Comparison of ENCODE assay signal across 19 cellular contexts in the genomic region with DNA sequence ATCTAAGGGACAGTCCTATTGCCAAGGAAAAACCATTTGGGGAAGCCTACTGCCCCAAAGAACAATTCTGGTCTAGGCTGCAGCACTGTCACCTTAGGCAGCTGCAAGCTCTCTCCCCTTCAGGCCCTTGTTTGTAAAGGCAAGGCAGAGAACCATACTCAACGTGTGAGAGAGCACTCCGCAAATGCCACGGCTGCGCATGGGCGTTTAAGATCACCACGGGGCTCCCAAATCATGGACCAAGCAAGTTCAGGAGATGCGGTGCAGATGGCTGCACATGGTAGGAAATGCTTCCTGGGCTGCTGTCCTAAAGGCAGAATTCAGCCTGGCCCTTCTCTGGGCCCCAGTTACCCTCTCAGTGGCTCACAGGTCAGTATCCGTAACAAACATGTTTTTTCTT. TPM values are rescaled to one million over a fixed set of nuclear protein-coding genes. Genes with fewer than 3 reads are reported as not detected.
DNase-seq lines count a peak whose midpoint lies in the region; ATAC-seq, FAIRE-seq and TF ChIP-seq lines count a peak whose summit lies in the region.
"Had no signal": no experiment of that assay in that cellular context is flagged by ENCODE, and none has a peak within 500 bp of the region (broad histone marks: within the 10 kb centered on the region; RNA-seq: fewer than 3 reads in every experiment).

No MANE protein-coding gene starts in this region.

- SMC1A ChIA-PET in GM12878 (lab: Charles Lee; ENCODE audit: uncharacterized antibody, unreplicated experiment), result no interaction called here

- H3K4me3 ChIP-seq in GM12878 (no peak overlapping the region), keratinocyte (ENCODE audit: control insufficient read depth in 2 of 3, extremely low read depth in 1 of 3, insufficient read depth in 2 of 3, low read depth in 1 of 3, low read length in 3 of 3) (no peak overlapping the region), prostate gland (no peak overlapping the region)
- H3K4me3 ChIP-seq: BLaER1 treated with 17β-estradiol and CSF1 and Interleukin-3, amounts not matched to agents 10 nM and 100 nM; GM23248; K562 had no signal

- no peak for TF ChIP-seq RAD21 in GM12878 (IDR thresholded peaks at IDR 0.05; ENCODE audit: insufficient read depth, low read depth, low read length)

- H2AFZ ChIP-seq in GM12878 (ENCODE audit: control insufficient read depth, low read depth, low read length) (no peak overlapping the region), keratinocyte (ENCODE audit: control insufficient read depth, low read length) (no peak overlapping the region)
- H2AFZ ChIP-seq: GM23248 had no signal

- dilution Hi-C loops in keratinocyte (cut with MboI; ENCODE audit: extremely low pct_ligation_motif_present, low sequenced_read_pairs), result no loop called here

- TF ChIP-seq CTCF in GM12878 (IDR thresholded peaks at IDR 0.05 in 2 of 3, conservative IDR thresholded peaks at IDR 0.05 in 1 of 3; ENCODE audit: control insufficient read depth in 2 of 3, extremely low read depth in 1 of 3, insufficient read depth in 1 of 3, low read depth in 3 of 3, low read length in 3 of 3) (no peak), keratinocyte (optimal IDR thresholded peaks at IDR 0.05 in 1 of 3, IDR thresholded peaks at IDR 0.05 in 1 of 3, conservative IDR thresholded peaks at IDR 0.05 in 1 of 3; ENCODE audit: extremely low read depth in 1 of 3, insufficient read depth in 2 of 3, low read length in 3 of 3) (no peak), prostate gland (IDR thresholded peaks at IDR 0.05) (no peak)

- BruUV-seq in GM12878 (replicated peaks; lab: Mats Ljungman, UMichigan), result no TSS peak

- ATAC-seq in GM12878 (no peak), HG02938 (IDR thresholded peaks at IDR 0.05; ENCODE audit: unreplicated experiment) (no peak)

- H3K4me1 ChIP-seq in GM12878 (ENCODE audit: control insufficient read depth, insufficient read depth, low read length) (no peaks in the 10 kb centered on the region), keratinocyte (ENCODE audit: control insufficient read depth, extremely low read depth, insufficient read depth, low read length) (peaks cover 30% of the 10 kb centered on the region), prostate gland (replicated peaks) (no peaks in the 10 kb centered on the region)

- H3K27ac ChIP-seq in GM12878 (ENCODE audit: control insufficient read depth, insufficient read depth) (no peak overlapping the region), keratinocyte (ENCODE audit: control insufficient read depth, insufficient read depth, low read length) (peak overlapping the region; percentile 8), prostate gland (no peak overlapping the region)
- H3K27ac ChIP-seq: GM23248 had no signal

- in situ Hi-C loops in GM12878 (cut with MboI), result no loop called here

- no peaks in the 10 kb centered on the region for H3K9me1 ChIP-seq in keratinocyte (ENCODE audit: control insufficient read depth, extremely low read depth, insufficient read depth, low read length)

- FAIRE-seq in GM12878 (lab: Jason Lieb, UNC) (no peak), keratinocyte (lab: Jason Lieb, UNC) (no peak)
- FAIRE-seq: G401.6, GM12892, GM19239, H54, K562 had no signal

- POLR2A ChIA-PET in GM12878 (lab: Charles Lee), result no interaction called here

- RAD21 ChIA-PET in GM12878 (lab: Charles Lee; ENCODE audit: unreplicated experiment), result no interaction called here

- TF ChIP-seq POLR2A in GM12878 (IDR thresholded peaks at IDR 0.05; ENCODE audit: low read depth, low read length) (peak; percentile 41; the same call in 1 of the 2 replicates), prostate gland (IDR thresholded peaks at IDR 0.05) (no peak)

- TF ChIP-seq EP300 in GM12878 (IDR thresholded peaks at IDR 0.05; ENCODE audit: borderline replicate concordance in 1 of 2, control insufficient read depth in 1 of 2, low read depth in 2 of 2, low read length in 2 of 2), result no peak

- CTCF ChIA-PET in GM12878 (lab: Yijun Ruan, JAX), result no interaction called here

- H3K79me2 ChIP-seq in GM12878 (ENCODE audit: control insufficient read depth, insufficient read depth, low read length) (no peaks in the 10 kb centered on the region), keratinocyte (ENCODE audit: control insufficient read depth, insufficient read depth, low read length) (no peaks in the 10 kb centered on the region)

- H3K9ac ChIP-seq in GM12878 (ENCODE audit: control insufficient read depth, insufficient read depth, low read length) (no peak overlapping the region), keratinocyte (ENCODE audit: control insufficient read depth, extremely low read depth, insufficient read depth, low read length) (no peak overlapping the region)
- H3K9ac ChIP-seq: BLaER1 treated with 17β-estradiol and CSF1 and Interleukin-3, amounts not matched to agents 10 nM and 100 nM; GM23248 had no signal

- no peaks in the 10 kb centered on the region for H3K27me3 ChIP-seq in GM12878 (replicated peaks in 1 of 2; ENCODE audit: control insufficient read depth in 2 of 2, insufficient read depth in 2 of 2, low read length in 1 of 2)
- no peaks in the 10 kb centered on the region for H3K27me3 ChIP-seq in keratinocyte (ENCODE audit: control insufficient read depth, extremely low read depth, insufficient read depth, low read length)
- no peaks in the 10 kb centered on the region for H3K27me3 ChIP-seq in prostate gland (replicated peaks; ENCODE audit: insufficient read depth)
- H3K27me3 ChIP-seq: BLaER1 treated with 17β-estradiol and CSF1 and Interleukin-3, amounts not matched to agents 10 nM and 100 nM had no signal

- 89% methylated on average over 8 of the region's 8 CpGs for WGBS in GM12878 (ENCODE audit: insufficient coverage, insufficient replicate concordance, low lambda C conversion rate, missing lambda C conversion rate)
- WGBS in prostate gland, result 95% methylated on average over 8 of the region's 8 CpGs

- DNase-seq in NCI-H510A (lab: John Stamatoyannopoulos, UW) (peak; percentile 38), NCI-H510A treated with DMSO at 0.1 percent for 48 hours (lab: John Stamatoyannopoulos, UW) (no peak), GM12878 (ENCODE audit: low read depth, low spot score) (no peak), keratinocyte (ENCODE audit: low read depth, low spot score) (no peak), prostate gland (ENCODE audit: low spot score) (no peak), putamen (ENCODE audit: low spot score) (no peak)
- DNase-seq: 8988T; Calu3; CD4-positive, alpha-beta T cell; DMS 273 treated with DMSO at 0.1 percent for 48 hours; EL; GM23248 had no signal

- H3K4me2 ChIP-seq in GM12878 (ENCODE audit: control insufficient read depth, insufficient read depth), result no peak overlapping the region
- no peak overlapping the region for H3K4me2 ChIP-seq in keratinocyte (ENCODE audit: control insufficient read depth, extremely low read depth, insufficient read depth, low read depth, low read length)
- H3K4me2 ChIP-seq: BLaER1 treated with 17β-estradiol and CSF1 and Interleukin-3, amounts not matched to agents 10 nM and 100 nM had no signal

- H4K20me1 ChIP-seq in GM12878 (ENCODE audit: control insufficient read depth, insufficient read depth) (no peaks in the 10 kb centered on the region; the same call in 1 of the 2 replicates), keratinocyte (ENCODE audit: control insufficient read depth, extremely low read depth, insufficient read depth, low read length) (no peaks in the 10 kb centered on the region)

- H3K9me3 ChIP-seq in GM12878 (replicated peaks; ENCODE audit: control insufficient read depth, insufficient read depth, low read length), result no peaks in the 10 kb centered on the region
- no peaks in the 10 kb centered on the region for H3K9me3 ChIP-seq in keratinocyte (ENCODE audit: control insufficient read depth, low read depth, low read length)
- H3K9me3 ChIP-seq in prostate gland, result no peaks in the 10 kb centered on the region
- H3K9me3 ChIP-seq: BLaER1 treated with 17β-estradiol and CSF1 and Interleukin-3, amounts not matched to agents 10 nM and 100 nM had no signal

- H3K36me3 ChIP-seq in GM12878 (ENCODE audit: control insufficient read depth in 2 of 2, insufficient read depth in 2 of 2, low read length in 1 of 2) (peaks cover 8 to 42% of the 10 kb centered on the region in 2 experiments), keratinocyte (ENCODE audit: control insufficient read depth in 2 of 2, extremely low read depth in 1 of 2, insufficient read depth in 2 of 2, low read length in 2 of 2) (peaks cover 30 to 52% of the 10 kb centered on the region in 2 experiments), prostate gland (no peaks in the 10 kb centered on the region)

- intact Hi-C loops in GM12878 (cut with micrococcal nuclease; ENCODE audit: unreplicated experiment) (no loop called here), prostate gland (cut with DNase I) (no loop called here)

RNA-seq across cellular contexts. Expression of a gene that starts 15.5 kb away (rescaled TPM):
- total RNA-seq in GM12878 (2013; cell fraction: nucleolus; rRNA removed), result not detected in 2 replicates
- total RNA-seq in GM12878 (2014; rRNA removed) (not detected in 2 replicates), GM12878 (2014; rRNA removed; fragmentation: Illumina TruSeq; extraction: Trizol) (not detected in 2 replicates), GM12878 (2021) (not detected in 2 replicates), prostate gland (1 to 10 TPM in 1 of 2 donors, not detected in 1; 7.7 TPM)
- polyA plus RNA-seq in GM12878 (2011; ENCODE audit: low read depth), result not detected
- polyA plus RNA-seq in GM12878 (2011; rRNA removed) (not detected in 2 replicates), GM12878 (2014; fragmentation: Illumina TruSeq; extraction: Trizol) (not detected in 2 replicates), GM12878 (2014; fragmentation: Nextera tagmentation; extraction: Ambion mirVana) (not detected), GM12878 (2014; rRNA removed) (not detected in 2 replicates), GM12878 (2016; fragmentation: Nextera tagmentation; extraction: Ambion mirVana) (not detected), keratinocyte (0.14 to 0.28 TPM (median 0.27 TPM) in 3 replicates)
- not detected in 2 replicates for polyA plus RNA-seq in GM12878 (2011; cell fraction: cytosol; rRNA removed)
- not detected in 2 replicates for polyA plus RNA-seq in GM12878 (2011; cell fraction: nucleus; rRNA removed)
- 0.11 TPM in 1 of 2 replicates, not detected in the other for polyA plus RNA-seq in GM12878 (2012)
- not detected in 2 replicates for polyA minus RNA-seq in GM12878 (2011; rRNA and poly(A)+ RNA removed)
- polyA minus RNA-seq in GM12878 (2011; cell fraction: cytosol; rRNA and poly(A)+ RNA removed), result not detected in 2 replicates
- 0.24 TPM in 1 of 2 replicates, not detected in the other for polyA minus RNA-seq in GM12878 (2011; cell fraction: nucleus; rRNA and poly(A)+ RNA removed)
- not detected for polyA plus RNA-seq in keratinocyte (2011; ENCODE audit: low read depth)
- polyA plus RNA-seq in keratinocyte (2011; cell fraction: cytosol; rRNA removed), result 0.17 and 0.27 TPM in 2 replicates
- 0.23 and 0.71 TPM in 2 replicates for polyA plus RNA-seq in keratinocyte (2011; cell fraction: nucleus; rRNA removed)
- polyA plus RNA-seq in keratinocyte (2012; ENCODE audit: low replicate concordance), result 0.11 TPM in 2 replicates
- polyA minus RNA-seq in keratinocyte, result 0.10 TPM in 1 of 3 replicates, not detected in the others
- polyA minus RNA-seq in keratinocyte (2011; cell fraction: cytosol; rRNA and poly(A)+ RNA removed), result not detected
- 0.63 TPM in 1 of 2 replicates, not detected in the other for polyA minus RNA-seq in keratinocyte (2011; cell fraction: nucleus; rRNA and poly(A)+ RNA removed)
- total RNA-seq: CD4-positive, alpha-beta T cell had no signal

RNA-seq across cellular contexts. Expression of a gene that starts 29.2 kb away (rescaled TPM):
- 79.6 and 82.1 TPM in 2 replicates for total RNA-seq in GM12878 (2013; cell fraction: nucleolus; rRNA removed)
- total RNA-seq in GM12878 (2014; rRNA removed) (30.2 and 30.8 TPM in 2 replicates), GM12878 (2014; rRNA removed; fragmentation: Illumina TruSeq; extraction: Trizol) (22.9 and 24.0 TPM in 2 replicates), GM12878 (2021) (42.2 and 44.5 TPM in 2 replicates), prostate gland (10 to 100 TPM; 33.6 to 41.8 TPM)
- 15.1 TPM for polyA plus RNA-seq in GM12878 (2011; ENCODE audit: low read depth)
- polyA plus RNA-seq in GM12878 (2011; rRNA removed) (39.2 and 46.5 TPM in 2 replicates), GM12878 (2014; fragmentation: Illumina TruSeq; extraction: Trizol) (23.7 and 30.2 TPM in 2 replicates), GM12878 (2014; fragmentation: Nextera tagmentation; extraction: Ambion mirVana) (10 to 100 TPM in 1 of 2 experiments, 1 to 10 TPM in 1; 4.2 to 11.2 TPM), GM12878 (2014; rRNA removed) (55.8 and 65.3 TPM in 2 replicates), GM12878 (2016; fragmentation: Nextera tagmentation; extraction: Ambion mirVana) (10 to 100 TPM; 63.8 to 64.8 TPM), keratinocyte (30.6 to 39.1 TPM (median 37.5 TPM) in 3 replicates)
- polyA plus RNA-seq in GM12878 (2011; cell fraction: cytosol; rRNA removed), result 33.9 and 48.0 TPM in 2 replicates
- polyA plus RNA-seq in GM12878 (2011; cell fraction: nucleus; rRNA removed), result 84.1 and 110 TPM in 2 replicates
- 23.5 and 26.6 TPM in 2 replicates for polyA plus RNA-seq in GM12878 (2012)
- polyA minus RNA-seq in GM12878 (2011; rRNA and poly(A)+ RNA removed), result 35.7 and 40.7 TPM in 2 replicates
- 9.7 and 12.7 TPM in 2 replicates for polyA minus RNA-seq in GM12878 (2011; cell fraction: cytosol; rRNA and poly(A)+ RNA removed)
- 30.6 and 68.0 TPM in 2 replicates for polyA minus RNA-seq in GM12878 (2011; cell fraction: nucleus; rRNA and poly(A)+ RNA removed)
- polyA plus RNA-seq in keratinocyte (2011; ENCODE audit: low read depth), result 18.1 TPM
- polyA plus RNA-seq in keratinocyte (2011; cell fraction: cytosol; rRNA removed), result 22.5 and 23.0 TPM in 2 replicates
- polyA plus RNA-seq in keratinocyte (2011; cell fraction: nucleus; rRNA removed), result 56.4 and 62.5 TPM in 2 replicates
- polyA plus RNA-seq in keratinocyte (2012; ENCODE audit: low replicate concordance), result 27.6 and 34.0 TPM in 2 replicates
- polyA minus RNA-seq in keratinocyte, result 13.5 to 31.6 TPM (median 18.7 TPM) in 3 replicates
- 10.6 TPM for polyA minus RNA-seq in keratinocyte (2011; cell fraction: cytosol; rRNA and poly(A)+ RNA removed)
- polyA minus RNA-seq in keratinocyte (2011; cell fraction: nucleus; rRNA and poly(A)+ RNA removed), result 15.0 and 22.2 TPM in 2 replicates

RNA-seq across cellular contexts. Expression of a gene that starts 35.8 kb away (rescaled TPM):
- total RNA-seq in GM12878 (2013; cell fraction: nucleolus; rRNA removed), result 0.12 and 0.13 TPM in 2 replicates
- total RNA-seq in GM12878 (2014; rRNA removed) (0.05 TPM in 1 of 2 replicates, not detected in the other), GM12878 (2014; rRNA removed; fragmentation: Illumina TruSeq; extraction: Trizol) (not detected in 2 replicates), GM12878 (2021) (0.05 TPM in 1 of 2 replicates, not detected in the other), prostate gland (1 to 10 TPM in 1 of 2 donors, under 1 TPM in 1; 0.23 to 1.9 TPM)
- polyA plus RNA-seq in GM12878 (2011; ENCODE audit: low read depth), result not detected
- polyA plus RNA-seq in GM12878 (2011; rRNA removed) (not detected in 2 replicates), GM12878 (2014; fragmentation: Illumina TruSeq; extraction: Trizol) (not detected in 2 replicates), GM12878 (2014; fragmentation: Nextera tagmentation; extraction: Ambion mirVana) (not detected), GM12878 (2014; rRNA removed) (not detected in 2 replicates), GM12878 (2016; fragmentation: Nextera tagmentation; extraction: Ambion mirVana) (under 1 TPM in 1 of 2 experiments, not detected in 1; 0.03 TPM), keratinocyte (not detected in 3 replicates)
- not detected in 2 replicates for polyA plus RNA-seq in GM12878 (2011; cell fraction: cytosol; rRNA removed)
- polyA plus RNA-seq in GM12878 (2011; cell fraction: nucleus; rRNA removed), result 0.09 TPM in 1 of 2 replicates, not detected in the other
- 0.03 TPM in 1 of 2 replicates, not detected in the other for polyA plus RNA-seq in GM12878 (2012)
- polyA minus RNA-seq in GM12878 (2011; rRNA and poly(A)+ RNA removed), result not detected in 2 replicates
- polyA minus RNA-seq in GM12878 (2011; cell fraction: cytosol; rRNA and poly(A)+ RNA removed), result not detected in 2 replicates
- polyA minus RNA-seq in GM12878 (2011; cell fraction: nucleus; rRNA and poly(A)+ RNA removed), result not detected in 2 replicates
- not detected for polyA plus RNA-seq in keratinocyte (2011; ENCODE audit: low read depth)
- not detected in 2 replicates for polyA plus RNA-seq in keratinocyte (2011; cell fraction: cytosol; rRNA removed)
- 0.03 TPM in 1 of 2 replicates, not detected in the other for polyA plus RNA-seq in keratinocyte (2011; cell fraction: nucleus; rRNA removed)
- not detected in 2 replicates for polyA plus RNA-seq in keratinocyte (2012; ENCODE audit: low replicate concordance)
- not detected in 3 replicates for polyA minus RNA-seq in keratinocyte
- polyA minus RNA-seq in keratinocyte (2011; cell fraction: cytosol; rRNA and poly(A)+ RNA removed), result not detected
- not detected in 2 replicates for polyA minus RNA-seq in keratinocyte (2011; cell fraction: nucleus; rRNA and poly(A)+ RNA removed)
- total RNA-seq: CD4-positive, alpha-beta T cell had no signal
- polyA plus RNA-seq: K562 had no signal
